8 cellular contexts compared by ENCODE assay signal in genomic region chr5:78320461-78320860, GRCh38. TPM values are rescaled to one million over a fixed set of nuclear protein-coding genes. Genes with fewer than 3 reads are reported as not detected.
DNase-seq lines count a peak whose midpoint lies in the region; ATAC-seq and TF ChIP-seq lines count a peak whose summit lies in the region.
"Had no signal": no experiment of that assay in that cellular context is flagged by ENCODE, and none has a peak within 500 bp of the region (broad histone marks: within the 10 kb centered on the region; RNA-seq: fewer than 3 reads in every experiment).

No MANE protein-coding gene starts in this region.

- H3K27ac ChIP-seq in right lobe of liver: no peak overlapping the region

- H3K27me3 ChIP-seq in right lobe of liver: no peaks in the 10 kb centered on the region

- ATAC-seq in right lobe of liver: peak in 3 of 4 donors; percentile 47 to 56 (median 56)
- ATAC-seq in HG02678 (IDR thresholded peaks at IDR 0.05; ENCODE audit: unreplicated experiment): no peak
- ATAC-seq in HG02759 (IDR thresholded peaks at IDR 0.05; ENCODE audit: unreplicated experiment): no peak

- TF ChIP-seq CTCF in GM10248 (IDR thresholded peaks at IDR 0.05; ENCODE audit: control extremely low read depth, extremely low read depth, low read depth, missing control alignments) (peak; percentile 57), astrocyte of the spinal cord (IDR thresholded peaks at IDR 0.05; ENCODE audit: low read depth, low read length) (peak; percentile 60), right lobe of liver (IDR thresholded peaks at IDR 0.05) (peak; percentile 49 to 60 (median 50))

- H3K9me3 ChIP-seq in right lobe of liver: no peaks in the 10 kb centered on the region

- H3K4me1 Mint-ChIP-seq in activated CD4-positive, alpha-beta T cell treated with anti-CD3 and anti-CD28 coated beads, Interleukin-2, amount 10 ng/mL, durations not matched to agents 24 days and 14 days: no peaks in the 10 kb centered on the region
- H3K4me1 Mint-ChIP-seq: activated B cell treated with CpG ODN at 0.5 μM for 24 hours had no signal

- intact Hi-C loops in right lobe of liver (cut with DNase I): no loop called here
- intact Hi-C loops in activated CD4-positive, alpha-beta T cell treated with anti-CD3 and anti-CD28 coated beads, Interleukin-2, amount 10 ng/mL, durations not matched to agents 24 days and 14 days (cut with micrococcal nuclease): no loop called here

- H3K27me3 Mint-ChIP-seq in activated CD4-positive, alpha-beta T cell treated with anti-CD3 and anti-CD28 coated beads, Interleukin-2, amount 10 ng/mL, durations not matched to agents 24 days and 14 days: peaks cover 20% of the 10 kb centered on the region
- H3K27me3 Mint-ChIP-seq: activated B cell treated with CpG ODN at 0.5 μM for 24 hours had no signal

- H3K4me3 ChIP-seq in astrocyte of the spinal cord (ENCODE audit: low read depth, low read length): no peak overlapping the region
- H3K4me3 ChIP-seq in right lobe of liver: no peak overlapping the region

- H3K4me1 ChIP-seq in right lobe of liver: no peaks in the 10 kb centered on the region

- 0% methylated on average over 1 of the region's 1 CpG for WGBS in right lobe of liver (ENCODE audit: insufficient coverage, low coverage, low lambda C conversion rate, missing lambda C conversion rate)

- peak; percentile 31 for DNase-seq in GM10248 (ENCODE audit: extremely low spot score)
- peak; percentile 9 for DNase-seq in MV-4-11 (lab: John Stamatoyannopoulos, UW)
- peak; percentile 45 for DNase-seq in astrocyte of the spinal cord (ENCODE audit: low read depth, low spot score)
- no peak for DNase-seq in right lobe of liver
- DNase-seq in activated CD4-positive, alpha-beta T cell treated with anti-CD3 and anti-CD28 coated beads, Interleukin-2, amount 10 ng/mL, durations not matched to agents 24 days and 14 days: no peak
- DNase-seq: activated B cell treated with CpG ODN at 0.5 μM for 24 hours had no signal

- no peaks in the 10 kb centered on the region for H3K36me3 ChIP-seq in right lobe of liver

- CTCF ChIA-PET in GM10248 (lab: Yijun Ruan, JAX): interaction anchor here (1.0 to 2.8 kb wide), 8 partner anchors 11 to 273 kb away, joined by 3 to 8 read pairs (median 4); no protein-coding TSS in a partner anchor

- in situ Hi-C loops in astrocyte of the spinal cord (cut with HindIII; ENCODE audit: low sequenced_read_pairs): no loop called here

- POLR2A ChIA-PET in GM10248 (lab: Yijun Ruan, JAX): no interaction called here

- H3K9me3 Mint-ChIP-seq in activated CD4-positive, alpha-beta T cell treated with anti-CD3 and anti-CD28 coated beads, Interleukin-2, amount 10 ng/mL, durations not matched to agents 24 days and 14 days: no peaks in the 10 kb centered on the region
- H3K9me3 Mint-ChIP-seq: activated B cell treated with CpG ODN at 0.5 μM for 24 hours had no signal

- H3K27ac Mint-ChIP-seq in activated CD4-positive, alpha-beta T cell treated with anti-CD3 and anti-CD28 coated beads, Interleukin-2, amount 10 ng/mL, durations not matched to agents 24 days and 14 days: no peak overlapping the region
- H3K27ac Mint-ChIP-seq: activated B cell treated with CpG ODN at 0.5 μM for 24 hours had no signal

- no peak overlapping the region for H3K4me3 Mint-ChIP-seq in activated CD4-positive, alpha-beta T cell treated with anti-CD3 and anti-CD28 coated beads, Interleukin-2, amount 10 ng/mL, durations not matched to agents 24 days and 14 days
- H3K4me3 Mint-ChIP-seq: activated B cell treated with CpG ODN at 0.5 μM for 24 hours had no signal

- no peaks in the 10 kb centered on the region for H3K36me3 Mint-ChIP-seq in activated CD4-positive, alpha-beta T cell treated with anti-CD3 and anti-CD28 coated beads, Interleukin-2, amount 10 ng/mL, durations not matched to agents 24 days and 14 days (ENCODE audit: low read depth)

- no peak for TF ChIP-seq POLR2A in right lobe of liver (IDR thresholded peaks at IDR 0.05)

RNA-seq across cellular contexts. Expression of gene AP3B1, which starts 26.0 kb away (rescaled TPM):
- total RNA-seq in right lobe of liver: 10 to 100 TPM; 11.4 to 17.9 (median 12.9) TPM
- total RNA-seq in activated CD4-positive, alpha-beta T cell treated with anti-CD3 and anti-CD28 coated beads, Interleukin-2, amount 10 ng/mL, durations not matched to agents 24 days and 14 days: 40.1 and 45.5 TPM in 2 replicates

RNA-seq across cellular contexts. Expression of gene SCAMP1, which starts 40.0 kb away (rescaled TPM):
- 10 to 100 TPM; 10.4 to 18.4 (median 11.1) TPM for total RNA-seq in right lobe of liver
- 20.8 and 23.1 TPM in 2 replicates for total RNA-seq in activated CD4-positive, alpha-beta T cell treated with anti-CD3 and anti-CD28 coated beads, Interleukin-2, amount 10 ng/mL, durations not matched to agents 24 days and 14 days

Comparison
In these comparisons a context has a peak if more than half of its experiments do, and no peak if none do; other contexts are left out.
1. DNase-seq: peak in GM10248 (single experiment), MV-4-11 (single experiment) and astrocyte of the spinal cord (single experiment); none in right lobe of liver (0 of 3) and activated CD4-positive, alpha-beta T cell treated with anti-CD3 and anti-CD28 coated beads, Interleukin-2, amount 10 ng/mL, durations not matched to agents 24 days and 14 days (single experiment).
2. ATAC-seq: peak in right lobe of liver (3 of 4); none in HG02678 (single experiment) and HG02759 (single experiment).
3. Peak in every context shown above with its lines, with median percentiles within 50 percentile points of each other: CTCF ChIP-seq.